Comparison of ENCODE assay signal across 8 cellular contexts in the genomic region with DNA sequence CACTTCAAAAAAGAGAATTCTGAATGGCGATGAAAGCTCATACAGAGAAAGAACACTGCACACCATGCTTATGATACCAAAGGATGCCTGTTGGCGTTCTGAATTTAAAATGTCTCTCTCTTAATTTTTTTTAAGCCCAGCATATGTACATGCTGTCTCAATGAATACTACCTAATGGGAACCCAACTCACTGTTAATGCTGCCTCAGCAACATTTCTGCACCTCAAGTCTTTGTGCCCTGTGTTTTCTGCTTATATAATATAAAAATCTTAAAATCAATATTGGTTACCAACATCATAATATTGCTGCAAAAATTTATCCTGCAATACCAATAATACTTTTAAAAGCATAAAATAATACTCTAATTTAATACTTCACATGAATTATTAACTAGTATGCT.
"Had no signal": no experiment of that assay in that cellular context is flagged by ENCODE, and none has a peak within 500 bp of the region (broad histone marks: within the 10 kb centered on the region; RNA-seq: fewer than 3 reads in every experiment).

No MANE protein-coding gene starts in this region.

- H3K4me3 ChIP-seq: GM23248 had no signal

- DNase-seq: GM23248, GOT3, H9, HCEC 1CT, KG1 had no signal

- H3K9ac ChIP-seq: GM23248 had no signal

- H3K9me3 Mint-ChIP-seq: H9, IgD-negative memory B cell had no signal

- H3K4me1 Mint-ChIP-seq: H9, IgD-negative memory B cell had no signal

- H3K4me3 Mint-ChIP-seq: H9, IgD-negative memory B cell had no signal

- H2AFZ ChIP-seq: GM23248 had no signal

- H3K27ac Mint-ChIP-seq: H9, IgD-negative memory B cell had no signal

- FAIRE-seq: H54 had no signal

- H3K27ac ChIP-seq: GM23248, HL-60 had no signal
